ENCODE assay signal across 21 cellular contexts in genomic region chr3:126550488-126551051, GRCh38. TPM values are rescaled to one million over a fixed set of nuclear protein-coding genes. Genes with fewer than 3 reads are reported as not detected.
DNase-seq lines count a peak whose midpoint lies in the region; ATAC-seq and TF ChIP-seq lines count a peak whose summit lies in the region.
"Had no signal": no experiment of that assay in that cellular context is flagged by ENCODE, and none has a peak within 500 bp of the region (broad histone marks: within the 10 kb centered on the region; RNA-seq: fewer than 3 reads in every experiment).

No MANE protein-coding gene starts in this region.

- no peaks in the 10 kb centered on the region for H3K36me3 Mint-ChIP-seq in activated CD4-positive, alpha-beta T cell treated with anti-CD3 and anti-CD28 coated beads, Interleukin-2, amount 10 ng/mL, durations not matched to agents 7 days and 5 days (ENCODE audit: low read depth)

- H3K9me3 ChIP-seq in WERI-Rb-1 (ENCODE audit: severe bottlenecking) (no peaks in the 10 kb centered on the region), left lung (no peaks in the 10 kb centered on the region), transverse colon (no peaks in the 10 kb centered on the region), MG63 (no peaks in the 10 kb centered on the region)
- H3K9me3 ChIP-seq: esophagus squamous epithelium, heart left ventricle had no signal

- DNase-seq in activated CD4-positive, alpha-beta T cell treated with anti-CD3 and anti-CD28 coated beads for 1 hour, result peak; percentile 6
- DNase-seq in activated CD4-positive, alpha-beta T cell treated with anti-CD3 and anti-CD28 coated beads, Interleukin-2, amount 10 ng/mL, durations not matched to agents 7 days and 5 days, result no peak
- DNase-seq in WERI-Rb-1 (peak; percentile 3), left lung (peak; percentile 26 to 58), transverse colon (peak; percentile 4), GM20000 (ENCODE audit: low spot score) (no peak), MG63 (no peak), NCI-H1694 treated with DMSO at 0.1 percent for 48 hours (lab: John Stamatoyannopoulos, UW) (no peak)
- DNase-seq: activated CD4-positive, alpha-beta T cell treated with anti-CD3 and anti-CD28 coated beads for 4 hours; cortex of kidney; esophagus squamous epithelium; GDM1; Karpas-422; NCI-H1694; stimulated activated CD4-positive, alpha-beta T cell treated with anti-CD3 and anti-CD28 coated beads, Interleukin-15, amount 100 ng/mL, for 24 hours had no signal

- intact Hi-C loops in left lung (cut with DNase I) (no loop called here), transverse colon (cut with DNase I; ENCODE audit: low total_unique reads) (no loop called here)

- POLR2A ChIA-PET in activated CD4-positive, alpha-beta T cell treated with anti-CD3 and anti-CD28 coated beads, Interleukin-2, amount 10 ng/mL, durations not matched to agents 7 days and 5 days (lab: Charles Lee), result no interaction called here

- H3K4me3 Mint-ChIP-seq in activated CD4-positive, alpha-beta T cell treated with anti-CD3 and anti-CD28 coated beads, Interleukin-2, amount 10 ng/mL, durations not matched to agents 7 days and 5 days, result no peak overlapping the region
- H3K4me3 Mint-ChIP-seq: activated T-helper 1 cell treated with anti-CD3 and anti-CD28 coated beads, Interleukin-12 subunit alpha, Interleukin-12 subunit beta, Interleukin-2, Interleukin-4 antibody, amounts not matched to agents 30 ng/mL and 10 ng/mL and 1 ng/mL, durations not matched to agents 14 hours and 24 hours and 36 hours; T-helper 1 cell treated with Interleukin-12 subunit alpha and Interleukin-12 subunit beta and Interleukin-4 antibody, amounts not matched to agents 30 μg/mL and 1 μg/mL, for 36 hours had no signal

- H3K27ac ChIP-seq in WERI-Rb-1 (no peak overlapping the region), left lung (no peak overlapping the region), transverse colon (no peak overlapping the region)
- H3K27ac ChIP-seq: esophagus squamous epithelium, heart left ventricle, RWPE1 had no signal

- TF ChIP-seq CTCF in WERI-Rb-1 (IDR thresholded peaks at IDR 0.05; ENCODE audit: low read depth, low read length) (no peak), left lung (IDR thresholded peaks at IDR 0.05) (no peak), transverse colon (IDR thresholded peaks at IDR 0.05) (no peak), GM20000 (IDR thresholded peaks at IDR 0.05; ENCODE audit: extremely low read depth, missing control alignments) (no peak)

- CTCF ChIA-PET in activated CD4-positive, alpha-beta T cell treated with anti-CD3 and anti-CD28 coated beads, Interleukin-2, amount 10 ng/mL, durations not matched to agents 7 days and 5 days (lab: Charles Lee), result interaction anchor here (0.8 to 1.6 kb wide), 2 partner anchors 14 to 27 kb away, joined by 3 read pairs; no protein-coding TSS in a partner anchor

- H3K4me1 Mint-ChIP-seq in activated CD4-positive, alpha-beta T cell treated with anti-CD3 and anti-CD28 coated beads, Interleukin-2, amount 10 ng/mL, durations not matched to agents 7 days and 5 days, result no peaks in the 10 kb centered on the region

- H3K27me3 Mint-ChIP-seq in activated CD4-positive, alpha-beta T cell treated with anti-CD3 and anti-CD28 coated beads, Interleukin-2, amount 10 ng/mL, durations not matched to agents 7 days and 5 days, result no peaks in the 10 kb centered on the region

- TF ChIP-seq POLR2A in transverse colon (IDR thresholded peaks at IDR 0.05), result no peak

- H3K4me3 ChIP-seq in WERI-Rb-1 (ENCODE audit: low read depth, low read length) (no peak overlapping the region), left lung (no peak overlapping the region), transverse colon (no peak overlapping the region), MG63 (no peak overlapping the region)
- H3K4me3 ChIP-seq: esophagus squamous epithelium, heart left ventricle had no signal

- H3K36me3 ChIP-seq in WERI-Rb-1 (no peaks in the 10 kb centered on the region), left lung (no peaks in the 10 kb centered on the region), transverse colon (no peaks in the 10 kb centered on the region), MG63 (no peaks in the 10 kb centered on the region)
- H3K36me3 ChIP-seq: esophagus squamous epithelium, heart left ventricle had no signal

- TF ChIP-seq EP300 in transverse colon (IDR thresholded peaks at IDR 0.05; ENCODE audit: low read depth), result no peak

- no peaks in the 10 kb centered on the region for H3K9me3 Mint-ChIP-seq in activated CD4-positive, alpha-beta T cell treated with anti-CD3 and anti-CD28 coated beads, Interleukin-2, amount 10 ng/mL, durations not matched to agents 7 days and 5 days
- H3K9me3 Mint-ChIP-seq: activated T-helper 1 cell treated with anti-CD3 and anti-CD28 coated beads, Interleukin-12 subunit alpha, Interleukin-12 subunit beta, Interleukin-2, Interleukin-4 antibody, amounts not matched to agents 30 ng/mL and 10 ng/mL and 1 ng/mL, durations not matched to agents 14 hours and 24 hours and 36 hours; T-helper 1 cell treated with Interleukin-12 subunit alpha and Interleukin-12 subunit beta and Interleukin-4 antibody, amounts not matched to agents 30 μg/mL and 1 μg/mL, for 36 hours had no signal

- H3K4me1 ChIP-seq in left lung (no peaks in the 10 kb centered on the region), transverse colon (no peaks in the 10 kb centered on the region)
- H3K4me1 ChIP-seq: esophagus squamous epithelium had no signal

- H3K27ac Mint-ChIP-seq in activated CD4-positive, alpha-beta T cell treated with anti-CD3 and anti-CD28 coated beads, Interleukin-2, amount 10 ng/mL, durations not matched to agents 7 days and 5 days, result no peak overlapping the region
- H3K27ac Mint-ChIP-seq: activated T-helper 1 cell treated with anti-CD3 and anti-CD28 coated beads, Interleukin-12 subunit alpha, Interleukin-12 subunit beta, Interleukin-2, Interleukin-4 antibody, amounts not matched to agents 30 ng/mL and 10 ng/mL and 1 ng/mL, durations not matched to agents 14 hours and 24 hours and 36 hours; T-helper 1 cell treated with Interleukin-12 subunit alpha and Interleukin-12 subunit beta and Interleukin-4 antibody, amounts not matched to agents 30 μg/mL and 1 μg/mL, for 36 hours had no signal

- WGBS in transverse colon (ENCODE audit: low coverage in 1 of 2), 2 donors, result 90% methylated on average over 11 of the region's 11 CpGs; no CpG with 5 or more reads in 1 of the 2 donors

- ATAC-seq in left lung, result no peak

- H3K27me3 ChIP-seq in WERI-Rb-1 (ENCODE audit: insufficient read depth, low read depth, severe bottlenecking), result no peaks in the 10 kb centered on the region
- no peaks in the 10 kb centered on the region for H3K27me3 ChIP-seq in left lung
- no peaks in the 10 kb centered on the region for H3K27me3 ChIP-seq in transverse colon
- no peaks in the 10 kb centered on the region for H3K27me3 ChIP-seq in MG63

- in situ Hi-C loops in transverse colon (cut with MboI; ENCODE audit: low pct_ligation_motif_present in 1 of 4, low pct_unique_long_range_greater_than_20kb in 1 of 4, low sequenced_read_pairs in 3 of 4), result no loop called here

RNA-seq across cellular contexts. Expression of gene C3orf22, which starts 8.2 kb away (rescaled TPM):
- not detected for total RNA-seq in activated CD4-positive, alpha-beta T cell treated with anti-CD3 and anti-CD28 coated beads, Interleukin-2, amount 10 ng/mL, durations not matched to agents 7 days and 5 days
- total RNA-seq in left lung (not detected), transverse colon (not detected)
- total RNA-seq in MG63 (2014; rRNA removed; shearing (Covaris generic); ENCODE audit: low replicate concordance), result not detected in 2 replicates
- total RNA-seq: activated T-helper 1 cell treated with anti-CD3 and anti-CD28 coated beads, Interleukin-12 subunit alpha, Interleukin-12 subunit beta, Interleukin-2, Interleukin-4 antibody, amounts not matched to agents 30 ng/mL and 10 ng/mL and 1 ng/mL, durations not matched to agents 14 hours and 24 hours and 36 hours; esophagus squamous epithelium; heart left ventricle; kidney epithelial cell; subcutaneous adipose tissue had no signal

RNA-seq across cellular contexts. Expression of gene CHST13, which starts 26.6 kb away (rescaled TPM):
- total RNA-seq in activated CD4-positive, alpha-beta T cell treated with anti-CD3 and anti-CD28 coated beads, Interleukin-2, amount 10 ng/mL, durations not matched to agents 7 days and 5 days, result not detected
- total RNA-seq in left lung (1 to 10 TPM in 1 of 2 donors, under 1 TPM in 1; 0.61 to 3.0 TPM), transverse colon (1 to 10 TPM in 3 of 4 donors, not detected in 1; 2.0 to 6.4 (median 4.9) TPM)
- not detected in 2 replicates for total RNA-seq in MG63 (2014; rRNA removed; shearing (Covaris generic); ENCODE audit: low replicate concordance)
- total RNA-seq: activated T-helper 1 cell treated with anti-CD3 and anti-CD28 coated beads, Interleukin-12 subunit alpha, Interleukin-12 subunit beta, Interleukin-2, Interleukin-4 antibody, amounts not matched to agents 30 ng/mL and 10 ng/mL and 1 ng/mL, durations not matched to agents 14 hours and 24 hours and 36 hours; kidney epithelial cell had no signal

RNA-seq across cellular contexts. Expression of gene UROC1, which starts 33.0 kb away (rescaled TPM):
- total RNA-seq in activated CD4-positive, alpha-beta T cell treated with anti-CD3 and anti-CD28 coated beads, Interleukin-2, amount 10 ng/mL, durations not matched to agents 7 days and 5 days, result not detected
- total RNA-seq in left lung, result not detected
- not detected for total RNA-seq in transverse colon
- not detected in 2 replicates for total RNA-seq in MG63 (2014; rRNA removed; shearing (Covaris generic); ENCODE audit: low replicate concordance)
- total RNA-seq: activated T-helper 1 cell treated with anti-CD3 and anti-CD28 coated beads, Interleukin-12 subunit alpha, Interleukin-12 subunit beta, Interleukin-2, Interleukin-4 antibody, amounts not matched to agents 30 ng/mL and 10 ng/mL and 1 ng/mL, durations not matched to agents 14 hours and 24 hours and 36 hours; esophagus squamous epithelium; heart left ventricle; kidney epithelial cell; subcutaneous adipose tissue had no signal

Comparison
In these comparisons a context has a peak if more than half of its experiments do, and no peak if none do; other contexts are left out.
1. DNase-seq: peak in activated CD4-positive, alpha-beta T cell treated with anti-CD3 and anti-CD28 coated beads for 1 hour (single experiment), WERI-Rb-1 (single experiment), left lung (2 of 2) and transverse colon (single experiment); none in activated CD4-positive, alpha-beta T cell treated with anti-CD3 and anti-CD28 coated beads, Interleukin-2, amount 10 ng/mL, durations not matched to agents 7 days and 5 days (single experiment), GM20000 (single experiment), MG63 (single experiment) and NCI-H1694 treated with DMSO at 0.1 percent for 48 hours (single experiment).